In the genomic region with DNA sequence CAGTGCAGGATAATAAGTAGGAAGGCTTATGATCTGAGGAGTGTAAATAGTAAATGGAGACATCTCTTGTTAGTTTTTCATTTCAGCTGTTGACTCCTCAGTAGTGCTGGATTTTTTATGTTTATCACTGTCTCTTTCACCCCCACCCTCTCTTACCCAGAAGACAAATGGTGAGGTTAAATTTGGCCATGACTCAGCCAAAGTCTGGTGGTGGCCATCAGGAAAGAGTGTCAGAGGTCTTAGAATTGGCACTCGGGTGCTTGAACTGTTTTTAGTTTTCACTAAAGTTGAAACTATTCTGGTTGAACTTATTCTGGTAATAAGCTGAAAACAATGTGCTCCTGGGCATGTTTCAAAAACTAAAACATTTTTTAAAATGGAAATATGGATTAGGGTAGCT, we compare ENCODE assay signal across 13 cellular contexts.
DNase-seq lines count a peak whose midpoint lies in the region; ATAC-seq and TF ChIP-seq lines count a peak whose summit lies in the region.
"Had no signal": no experiment of that assay in that cellular context is flagged by ENCODE, and none has a peak within 500 bp of the region (broad histone marks: within the 10 kb centered on the region; RNA-seq: fewer than 3 reads in every experiment).

No MANE protein-coding gene starts in this region.

- H3K4me3 ChIP-seq in heart right ventricle (no peak overlapping the region), left ventricle myocardium inferior (no peak overlapping the region), aorta (ENCODE audit: low read length in 2 of 2) (no peak overlapping the region)
- H3K4me3 ChIP-seq: upper lobe of right lung had no signal

- H3K27me3 ChIP-seq in heart right ventricle (no peaks in the 10 kb centered on the region), left ventricle myocardium inferior (ENCODE audit: low read depth) (no peaks in the 10 kb centered on the region), aorta (ENCODE audit: control insufficient read depth in 1 of 2, insufficient read depth in 2 of 2, low read length in 1 of 2) (no peaks in the 10 kb centered on the region)
- H3K27me3 ChIP-seq: upper lobe of right lung had no signal

- DNase-seq in heart right ventricle, result no peak
- DNase-seq in Right ventricle myocardium superior, result no peak
- DNase-seq in left ventricle myocardium inferior, result no peak
- DNase-seq in aorta, result no peak
- no peak for DNase-seq in KG1 (lab: John Stamatoyannopoulos, UW)
- no peak for DNase-seq in NCI-H1436 treated with DMSO at 0.1 percent for 48 hours (lab: John Stamatoyannopoulos, UW)
- no peak for DNase-seq in stimulated activated CD8-positive, alpha-beta memory T cell treated with anti-CD3 and anti-CD28 coated beads, Interleukin-4, amount 100 ng/mL, for 48 hours
- DNase-seq: activated T-cell treated with anti-CD3 and anti-CD28 coated beads, Interleukin-2, amount 50 U/mL, for 24 hours; CD4-positive, alpha-beta T cell; kidney; upper lobe of right lung had no signal

- TF ChIP-seq CTCF in heart right ventricle (IDR thresholded peaks at IDR 0.05) (no peak), left ventricle myocardium inferior (IDR thresholded peaks at IDR 0.05; ENCODE audit: borderline replicate concordance) (no peak)

- no peak overlapping the region for H3K4me3 Mint-ChIP-seq in activated T-helper 17 cell treated with anti-CD3 and anti-CD28 coated beads, Interleukin-2, amount 50 U/mL, for 72 hours
- H3K4me3 Mint-ChIP-seq: activated T-cell treated with anti-CD3 and anti-CD28 coated beads, Interleukin-2, amount 50 U/mL, for 24 hours; CD4-positive, alpha-beta T cell had no signal

- H3K4me1 Mint-ChIP-seq in activated T-helper 17 cell treated with anti-CD3 and anti-CD28 coated beads, Interleukin-2, amount 50 U/mL, for 72 hours, result no peaks in the 10 kb centered on the region

- intact Hi-C loops in heart right ventricle (cut with DNase I) (no loop called here), Right ventricle myocardium superior (cut with DNase I) (no loop called here), left ventricle myocardium inferior (cut with micrococcal nuclease) (no loop called here), aorta (cut with DNase I) (loop anchor here in 1 of 2 donors (10.0 kb wide), 1 partner anchor 126 kb away; a partner anchor contains a TSS)

- H3K9me3 Mint-ChIP-seq in activated T-helper 17 cell treated with anti-CD3 and anti-CD28 coated beads, Interleukin-2, amount 50 U/mL, for 72 hours, result no peaks in the 10 kb centered on the region
- H3K9me3 Mint-ChIP-seq: activated naive CD4-positive, alpha-beta T cell treated with anti-CD3 and anti-CD28 coated beads, Interleukin-2, amount 50 U/mL, for 72 hours; activated T-cell treated with anti-CD3 and anti-CD28 coated beads, Interleukin-2, amount 50 U/mL, for 24 hours; CD4-positive, alpha-beta T cell had no signal

- WGBS in heart right ventricle, 2 donors, result 22 to 24% methylated on average over 1 of the region's 1 CpG
- 1 to 3% methylated on average over 1 of the region's 1 CpG for WGBS in aorta, 2 donors

- ATAC-seq in heart right ventricle (peak in 6 of 8 donors; percentile 43 to 75 (median 49)), Right ventricle myocardium superior (ENCODE audit: poor library complexity) (no peak), aorta (ENCODE audit: low FRiP score) (peak; percentile 51)
- ATAC-seq in activated T-helper 17 cell treated with anti-CD3 and anti-CD28 coated beads, Interleukin-2, amount 50 U/mL, for 72 hours (replicated peaks), result peak; percentile 6

- peak overlapping the region in 9 of 10 donors; percentile 40 to 86 (median 79) for H3K27ac ChIP-seq in heart right ventricle
- H3K27ac ChIP-seq in left ventricle myocardium inferior (replicated peaks), result peak overlapping the region; percentile 87
- H3K27ac ChIP-seq in aorta (ENCODE audit: low read depth in 1 of 2, low read length in 2 of 2), result peak overlapping the region; percentile 36 to 83
- H3K27ac ChIP-seq: upper lobe of right lung had no signal

- no peaks in the 10 kb centered on the region for H3K36me3 ChIP-seq in heart right ventricle
- no peaks in the 10 kb centered on the region for H3K36me3 ChIP-seq in left ventricle myocardium inferior
- H3K36me3 ChIP-seq in aorta (ENCODE audit: control insufficient read depth in 1 of 2, insufficient read depth in 2 of 2, low read length in 1 of 2), result no peaks in the 10 kb centered on the region
- H3K36me3 ChIP-seq: upper lobe of right lung had no signal

- H3K9me3 ChIP-seq in heart right ventricle (no peaks in the 10 kb centered on the region), left ventricle myocardium inferior (replicated peaks) (no peaks in the 10 kb centered on the region), aorta (ENCODE audit: control insufficient read depth, low read length) (no peaks in the 10 kb centered on the region)
- H3K9me3 ChIP-seq: upper lobe of right lung had no signal

- H3K36me3 Mint-ChIP-seq in activated T-helper 17 cell treated with anti-CD3 and anti-CD28 coated beads, Interleukin-2, amount 50 U/mL, for 72 hours (ENCODE audit: low read depth), result no peaks in the 10 kb centered on the region
- H3K36me3 Mint-ChIP-seq: activated naive CD4-positive, alpha-beta T cell treated with anti-CD3 and anti-CD28 coated beads, Interleukin-2, amount 50 U/mL, for 72 hours had no signal

- no peak overlapping the region for H3K27ac Mint-ChIP-seq in activated T-helper 17 cell treated with anti-CD3 and anti-CD28 coated beads, Interleukin-2, amount 50 U/mL, for 72 hours
- H3K27ac Mint-ChIP-seq: activated naive CD4-positive, alpha-beta T cell treated with anti-CD3 and anti-CD28 coated beads, Interleukin-2, amount 50 U/mL, for 72 hours; activated T-cell treated with anti-CD3 and anti-CD28 coated beads, Interleukin-2, amount 50 U/mL, for 24 hours; CD4-positive, alpha-beta T cell had no signal

- peaks cover 20% of the 10 kb centered on the region for H3K27me3 Mint-ChIP-seq in activated T-helper 17 cell treated with anti-CD3 and anti-CD28 coated beads, Interleukin-2, amount 50 U/mL, for 72 hours

- H3K4me1 ChIP-seq in heart right ventricle (peaks cover 0 to 80% (median 26%) of the 10 kb centered on the region in 9 donors), left ventricle myocardium inferior (peaks cover 92% of the 10 kb centered on the region), aorta (ENCODE audit: control insufficient read depth in 1 of 2, insufficient read depth in 2 of 2, low read length in 2 of 2) (peaks cover 5 to 8% of the 10 kb centered on the region in 2 donors)
